ENCODE assay signal across 15 cellular contexts in genomic region chr22:42893366-42894150, GRCh38. TPM values are rescaled to one million over a fixed set of nuclear protein-coding genes. Genes with fewer than 3 reads are reported as not detected.
DNase-seq lines count a peak whose midpoint lies in the region; ATAC-seq and TF ChIP-seq lines count a peak whose summit lies in the region.
"Had no signal": no experiment of that assay in that cellular context is flagged by ENCODE, and none has a peak within 500 bp of the region (broad histone marks: within the 10 kb centered on the region; RNA-seq: fewer than 3 reads in every experiment).

No MANE protein-coding gene starts in this region.

- H3K4me3 ChIP-seq in liver (ENCODE audit: low read depth in 1 of 3, low read length in 3 of 3) = no peak overlapping the region
- H3K4me3 ChIP-seq: ovary had no signal

- TF ChIP-seq RAD21 in liver (IDR thresholded peaks at IDR 0.05) = no peak

- H3K27me3 ChIP-seq in liver (ENCODE audit: control insufficient read depth in 4 of 4, insufficient read depth in 4 of 4, low read length in 3 of 4) = no peaks in the 10 kb centered on the region
- H3K27me3 ChIP-seq: foreskin keratinocyte, ovary had no signal

- ATAC-seq in activated B cell treated with CpG ODN at 0.5 μM for 24 hours (ENCODE audit: low read depth) (no peak), HG03175 (IDR thresholded peaks at IDR 0.05; ENCODE audit: unreplicated experiment) (no peak)
- ATAC-seq in stimulated activated effector memory CD8-positive, alpha-beta T cell treated with anti-CD3 and anti-CD28 coated beads, Interleukin-12 subunit alpha, Interleukin-12 subunit beta, amount 100 ng/mL, for 72 hours = no peak
- ATAC-seq: foreskin keratinocyte had no signal

- no peak overlapping the region for H3K27ac Mint-ChIP-seq in activated naive CD4-positive, alpha-beta T cell treated with anti-CD3 and anti-CD28 coated beads for 36 hours
- peak overlapping the region; percentile 67 for H3K27ac Mint-ChIP-seq in activated B cell treated with CpG ODN at 0.5 μM for 24 hours
- peak overlapping the region; percentile 70 for H3K27ac Mint-ChIP-seq in stimulated activated effector memory CD8-positive, alpha-beta T cell treated with anti-CD3 and anti-CD28 coated beads, Interleukin-12 subunit alpha, Interleukin-12 subunit beta, amount 100 ng/mL, for 72 hours

- no peaks in the 10 kb centered on the region for H3K9me3 ChIP-seq in liver (ENCODE audit: control insufficient read depth in 4 of 4, low read length in 3 of 4)
- H3K9me3 ChIP-seq: ovary had no signal

- peaks cover 17 to 43% (median 38%) of the 10 kb centered on the region in 4 donors for H3K4me1 ChIP-seq in liver (ENCODE audit: control insufficient read depth in 4 of 4, insufficient read depth in 4 of 4, low read length in 3 of 4)
- H3K4me1 ChIP-seq: foreskin keratinocyte had no signal

- H3K36me3 ChIP-seq in liver (ENCODE audit: control insufficient read depth in 4 of 4, insufficient read depth in 3 of 4, low read depth in 1 of 4, low read length in 3 of 4) = peaks cover 0 to 2% (median under 1%) of the 10 kb centered on the region in 4 donors
- H3K36me3 ChIP-seq: ovary had no signal

- CTCF ChIA-PET in activated naive CD4-positive, alpha-beta T cell treated with anti-CD3 and anti-CD28 coated beads for 36 hours (lab: Charles Lee) = interaction anchor here (0.6 to 2.6 kb wide), 6 partner anchors 12 to 269 kb away, joined by 3 to 13 read pairs (median 4); no protein-coding TSS in a partner anchor
- CTCF ChIA-PET in activated B cell treated with CpG ODN at 0.5 μM for 24 hours (lab: Charles Lee) = interaction anchor here (0.8 to 1.7 kb wide), 6 partner anchors 8 to 238 kb away, joined by 3 to 4 read pairs (median 4); no protein-coding TSS in a partner anchor

- H3K4me1 Mint-ChIP-seq in activated naive CD4-positive, alpha-beta T cell treated with anti-CD3 and anti-CD28 coated beads for 36 hours (ENCODE audit: low read depth) = peaks cover 48% of the 10 kb centered on the region
- peaks cover 89% of the 10 kb centered on the region for H3K4me1 Mint-ChIP-seq in activated B cell treated with CpG ODN at 0.5 μM for 24 hours
- peaks cover 58% of the 10 kb centered on the region for H3K4me1 Mint-ChIP-seq in stimulated activated effector memory CD8-positive, alpha-beta T cell treated with anti-CD3 and anti-CD28 coated beads, Interleukin-12 subunit alpha, Interleukin-12 subunit beta, amount 100 ng/mL, for 72 hours

- no peaks in the 10 kb centered on the region for H3K9me3 Mint-ChIP-seq in activated naive CD4-positive, alpha-beta T cell treated with anti-CD3 and anti-CD28 coated beads for 36 hours
- H3K9me3 Mint-ChIP-seq in activated B cell treated with CpG ODN at 0.5 μM for 24 hours = no peaks in the 10 kb centered on the region
- H3K9me3 Mint-ChIP-seq in stimulated activated effector memory CD8-positive, alpha-beta T cell treated with anti-CD3 and anti-CD28 coated beads, Interleukin-12 subunit alpha, Interleukin-12 subunit beta, amount 100 ng/mL, for 72 hours = no peaks in the 10 kb centered on the region

- no peak overlapping the region for H3K9ac ChIP-seq in liver (ENCODE audit: low read depth in 1 of 2, low read length in 2 of 2)
- H3K9ac ChIP-seq: KMS-11 had no signal

- DNase-seq in activated naive CD4-positive, alpha-beta T cell treated with anti-CD3 and anti-CD28 coated beads for 36 hours = peak; percentile 35
- no peak for DNase-seq in activated naive CD4-positive, alpha-beta T cell treated with Interleukin-2 at 50 U/mL for 16 hours
- no peak for DNase-seq in activated B cell treated with CpG ODN at 0.5 μM for 24 hours
- no peak for DNase-seq in stimulated activated effector memory CD8-positive, alpha-beta T cell treated with anti-CD3 and anti-CD28 coated beads, Interleukin-12 subunit alpha, Interleukin-12 subunit beta, amount 100 ng/mL, for 72 hours (ENCODE audit: low spot score in 2 of 2)
- no peak for DNase-seq in glomerular visceral epithelial cell (ENCODE audit: extremely low spot score)
- no peak for DNase-seq in DMS114 treated with DMSO at 0.1 percent for 48 hours (lab: John Stamatoyannopoulos, UW; ENCODE audit: unreplicated experiment)
- DNase-seq: activated CD8-positive, alpha-beta memory T cell treated with anti-CD3 and anti-CD28 coated beads for 24 hours; foreskin keratinocyte; NCI-H2171 treated with DMSO at 0.1 percent for 48 hours; ovary; SHP77 treated with DMSO at 0.1 percent for 48 hours; T1000 had no signal

- 88% methylated on average over 25 of the region's 25 CpGs for WGBS in liver

- intact Hi-C loops in activated naive CD4-positive, alpha-beta T cell treated with anti-CD3 and anti-CD28 coated beads for 36 hours (cut with micrococcal nuclease) = loop anchor here (10.0 kb wide), 2 partner anchors 61 to 191 kb away; partner anchors contain the start of gene TTLL1
- intact Hi-C loops in activated B cell treated with CpG ODN at 0.5 μM for 24 hours (cut with micrococcal nuclease) = no loop called here

- POLR2A ChIA-PET in activated B cell treated with CpG ODN at 0.5 μM for 24 hours (lab: Charles Lee) = interaction anchor here (0.5 to 1.5 kb wide), 6 partner anchors 20 to 255 kb away, joined by 3 to 11 read pairs (median 3); partner anchors contain the start of genes ARFGAP3 and PACSIN2

- TF ChIP-seq CTCF in activated B cell treated with CpG ODN at 0.5 μM for 24 hours (IDR thresholded peaks at IDR 0.05) (no peak), liver (IDR thresholded peaks at IDR 0.05; ENCODE audit: low read depth, low read length, missing input control) (no peak)

- peaks cover 3% of the 10 kb centered on the region for H3K36me3 Mint-ChIP-seq in activated naive CD4-positive, alpha-beta T cell treated with anti-CD3 and anti-CD28 coated beads for 36 hours (ENCODE audit: low read depth)
- H3K36me3 Mint-ChIP-seq in activated B cell treated with CpG ODN at 0.5 μM for 24 hours (ENCODE audit: low read depth) = peaks cover 18% of the 10 kb centered on the region
- peaks cover 22% of the 10 kb centered on the region for H3K36me3 Mint-ChIP-seq in stimulated activated effector memory CD8-positive, alpha-beta T cell treated with anti-CD3 and anti-CD28 coated beads, Interleukin-12 subunit alpha, Interleukin-12 subunit beta, amount 100 ng/mL, for 72 hours

- no peaks in the 10 kb centered on the region for H3K27me3 Mint-ChIP-seq in activated naive CD4-positive, alpha-beta T cell treated with anti-CD3 and anti-CD28 coated beads for 36 hours (ENCODE audit: low read depth)
- H3K27me3 Mint-ChIP-seq in activated B cell treated with CpG ODN at 0.5 μM for 24 hours = no peaks in the 10 kb centered on the region

- peak overlapping the region; percentile 55 to 81 for H3K27ac ChIP-seq in liver (ENCODE audit: low read depth in 1 of 2, low read length in 2 of 2)
- H3K27ac ChIP-seq: foreskin keratinocyte, KMS-11, ovary had no signal

- no peak overlapping the region for H3K4me3 Mint-ChIP-seq in activated naive CD4-positive, alpha-beta T cell treated with anti-CD3 and anti-CD28 coated beads for 36 hours
- no peak overlapping the region for H3K4me3 Mint-ChIP-seq in activated B cell treated with CpG ODN at 0.5 μM for 24 hours
- H3K4me3 Mint-ChIP-seq in stimulated activated effector memory CD8-positive, alpha-beta T cell treated with anti-CD3 and anti-CD28 coated beads, Interleukin-12 subunit alpha, Interleukin-12 subunit beta, amount 100 ng/mL, for 72 hours = no peak overlapping the region

TF ChIP-seq in liver, 16 proteins besides CTCF, POLR2A, EP300 and RAD21 (continues in another document):
- no peak for TF ChIP-seq JUND (IDR thresholded peaks at IDR 0.05)
- TF ChIP-seq FOXA1 (IDR thresholded peaks at IDR 0.05) = no peak
- TF ChIP-seq ZBTB33 (IDR thresholded peaks at IDR 0.05) = no peak
- TF ChIP-seq HNF4G (IDR thresholded peaks at IDR 0.05) = no peak
- no peak for TF ChIP-seq HNF4A (conservative IDR thresholded peaks at IDR 0.05)
- no peak for TF ChIP-seq YY1 (IDR thresholded peaks at IDR 0.05)
- TF ChIP-seq TAF1 (conservative IDR thresholded peaks at IDR 0.05) = no peak
- TF ChIP-seq RXRA (IDR thresholded peaks at IDR 0.05) = no peak
- no peak for TF ChIP-seq GABPA (IDR thresholded peaks at IDR 0.05 in 1 of 2, conservative IDR thresholded peaks at IDR 0.05 in 1 of 2)

RNA-seq across cellular contexts. Expression of gene ARFGAP3, which starts 36.5 kb away (rescaled TPM):
- 10 to 100 TPM; 25.6 to 28.6 TPM for total RNA-seq in activated naive CD4-positive, alpha-beta T cell treated with anti-CD3 and anti-CD28 coated beads for 36 hours
- 35.2 and 37.3 TPM in 2 replicates for total RNA-seq in activated B cell treated with CpG ODN at 0.5 μM for 24 hours
- total RNA-seq in liver = 10 to 100 TPM; 19.5 to 55.1 TPM
- 10 to 100 TPM; 18.2 to 35.6 TPM for polyA plus RNA-seq in liver
